In the genomic region with DNA sequence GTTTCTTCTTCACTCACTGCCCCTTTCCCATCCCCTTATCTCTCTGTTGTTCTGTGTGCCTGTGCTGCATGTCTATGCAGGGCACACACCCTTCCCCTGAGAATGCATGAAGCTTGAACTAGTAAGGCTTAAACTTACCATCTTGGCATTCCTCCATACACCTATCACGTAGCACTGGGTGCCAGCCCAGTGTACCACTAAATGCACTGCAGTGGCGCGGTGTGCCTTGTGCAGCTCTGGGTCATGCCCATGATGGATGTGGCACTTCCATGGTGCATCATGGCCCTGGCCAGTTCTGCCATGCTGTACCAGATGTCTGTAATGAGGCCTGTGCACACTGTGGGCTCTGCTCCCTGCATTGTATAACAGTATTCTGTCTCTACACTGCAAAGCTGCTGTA, we compare ENCODE assay signal across 19 cellular contexts. TPM values are rescaled to one million over a fixed set of nuclear protein-coding genes. Genes with fewer than 3 reads are reported as not detected.
DNase-seq lines count a peak whose midpoint lies in the region; ATAC-seq and TF ChIP-seq lines count a peak whose summit lies in the region.
"Had no signal": no experiment of that assay in that cellular context is flagged by ENCODE, and none has a peak within 500 bp of the region (broad histone marks: within the 10 kb centered on the region; RNA-seq: fewer than 3 reads in every experiment).

No MANE protein-coding gene starts in this region.

- intact Hi-C loops in Caco-2 (cut with micrococcal nuclease; ENCODE audit: unreplicated experiment) (no loop called here), posterior vena cava (cut with DNase I) (loop anchor here in 1 of 2 donors (10.0 kb wide), 1 partner anchor 838 kb away; no protein-coding TSS in a partner anchor), uterus (cut with DNase I; ENCODE audit: low total_unique reads) (loop anchor here (10.0 kb wide), 2 partner anchors 838 to 1128 kb away; no protein-coding TSS in a partner anchor)

- DNase-seq in Caco-2 (no peak), WTC11 (ENCODE audit: low spot score) (no peak), mesenteric fat pad (ENCODE audit: low spot score) (peak; percentile 53), posterior vena cava (ENCODE audit: low spot score) (peak; percentile 77), uterus (no peak), NCI-H510A treated with DMSO at 0.1 percent for 48 hours (lab: John Stamatoyannopoulos, UW) (no peak)
- DNase-seq: ACHN; BE2C; C1 segment of cervical spinal cord; CD4-positive, alpha-beta T cell; DMS153; DMS79; GF-D8; GM23248; HFFc6; KBM-7 had no signal

- no peaks in the 10 kb centered on the region for H3K27me3 ChIP-seq in Caco-2 (replicated peaks; ENCODE audit: control insufficient read depth, insufficient read depth, low read length)
- H3K27me3 ChIP-seq in uterus: no peaks in the 10 kb centered on the region
- H3K27me3 ChIP-seq: BE2C had no signal

- POLR2A ChIA-PET in Caco-2 (lab: Charles Lee) (no interaction called here), WTC11 (lab: Charles Lee) (no interaction called here)

- H3K9me3 Mint-ChIP-seq in Caco-2 (ENCODE audit: unreplicated experiment): no peaks in the 10 kb centered on the region
- no peaks in the 10 kb centered on the region for H3K9me3 Mint-ChIP-seq in WTC11
- H3K9me3 Mint-ChIP-seq: CD4-positive, alpha-beta T cell; HFFc6; IgD-negative memory B cell had no signal

- TF ChIP-seq CTCF in Caco-2 (IDR thresholded peaks at IDR 0.05; ENCODE audit: insufficient read depth in 1 of 2, low read depth in 1 of 2, low read length in 1 of 2, severe bottlenecking in 1 of 2, unreplicated experiment in 1 of 2): no peak
- TF ChIP-seq CTCF in WTC11 (IDR thresholded peaks at IDR 0.05): no peak
- TF ChIP-seq CTCF in uterus (IDR thresholded peaks at IDR 0.05): no peak

- CTCF ChIA-PET in Caco-2 (lab: Charles Lee): no interaction called here
- CTCF ChIA-PET in WTC11 (lab: Charles Lee): interaction anchor here (1.5 to 2.3 kb wide), 2 partner anchors 78 to 85 kb away, joined by 4 to 7 read pairs; no protein-coding TSS in a partner anchor

- no peak overlapping the region for H3K4me3 ChIP-seq in Caco-2 (ENCODE audit: low read depth, low read length)
- no peak overlapping the region for H3K4me3 ChIP-seq in uterus
- H3K4me3 ChIP-seq: GM23248 had no signal

- no peak overlapping the region for H3K27ac ChIP-seq in uterus
- H3K27ac ChIP-seq: GM23248 had no signal

- H3K4me1 Mint-ChIP-seq in Caco-2 (ENCODE audit: low read depth, unreplicated experiment) (peaks cover 16% of the 10 kb centered on the region), WTC11 (peaks cover 42% of the 10 kb centered on the region)

- H3K9me3 ChIP-seq in Caco-2: no peaks in the 10 kb centered on the region
- no peaks in the 10 kb centered on the region for H3K9me3 ChIP-seq in uterus
- H3K9me3 ChIP-seq: BE2C had no signal

- BruUV-seq in Caco-2 (replicated peaks; lab: Mats Ljungman, UMichigan): no TSS peak

- H3K27me3 Mint-ChIP-seq in Caco-2 (ENCODE audit: insufficient read depth, unreplicated experiment): no peaks in the 10 kb centered on the region
- H3K27me3 Mint-ChIP-seq in WTC11 (ENCODE audit: low read depth): no peaks in the 10 kb centered on the region; the same call in 1 of the 2 replicates

- no peaks in the 10 kb centered on the region for H3K36me3 Mint-ChIP-seq in Caco-2 (ENCODE audit: insufficient read depth, unreplicated experiment)
- H3K36me3 Mint-ChIP-seq in WTC11: no peaks in the 10 kb centered on the region
- H3K36me3 Mint-ChIP-seq: IgD-negative memory B cell had no signal

- peaks cover 31% of the 10 kb centered on the region for H3K4me1 ChIP-seq in Caco-2
- no peaks in the 10 kb centered on the region for H3K4me1 ChIP-seq in uterus
- H3K4me1 ChIP-seq: BE2C had no signal

- ATAC-seq in WTC11: no peak
- no peak for ATAC-seq in esophagus mucosa
- ATAC-seq: HCT116 had no signal

- no peaks in the 10 kb centered on the region for H3K36me3 ChIP-seq in Caco-2 (ENCODE audit: control insufficient read depth, insufficient read depth, low read length)
- H3K36me3 ChIP-seq in uterus: no peaks in the 10 kb centered on the region
- H3K36me3 ChIP-seq: BE2C had no signal

- no peak for TF ChIP-seq POLR2A in uterus (IDR thresholded peaks at IDR 0.05)

- H3K4me3 Mint-ChIP-seq in Caco-2 (ENCODE audit: unreplicated experiment) (no peak overlapping the region), WTC11 (no peak overlapping the region)
- H3K4me3 Mint-ChIP-seq: CD4-positive, alpha-beta T cell; HFFc6; IgD-negative memory B cell had no signal

- H3K27ac Mint-ChIP-seq in Caco-2 (ENCODE audit: unreplicated experiment) (peak overlapping the region; percentile 16), WTC11 (0 out of 2 replicates have a peak overlapping the region, but pooled peaks have one; percentile 2)
- H3K27ac Mint-ChIP-seq: CD4-positive, alpha-beta T cell; HFFc6; IgD-negative memory B cell had no signal

TF ChIP-seq in WTC11, 78 proteins besides CTCF, POLR2A, EP300 and RAD21 (continues in another document):
- TF ChIP-seq ZNF396 (CRISPR knock-in tag; IDR thresholded peaks at IDR 0.05; ENCODE audit: borderline replicate concordance) (no peak), MYBL2 (CRISPR knock-in tag; IDR thresholded peaks at IDR 0.05) (no peak), CREB1 (CRISPR knock-in tag; IDR thresholded peaks at IDR 0.05) (no peak), NR3C1 (CRISPR knock-in tag; conservative IDR thresholded peaks at IDR 0.05; ENCODE audit: low read depth) (no peak)
- TF ChIP-seq, protein P1, sequence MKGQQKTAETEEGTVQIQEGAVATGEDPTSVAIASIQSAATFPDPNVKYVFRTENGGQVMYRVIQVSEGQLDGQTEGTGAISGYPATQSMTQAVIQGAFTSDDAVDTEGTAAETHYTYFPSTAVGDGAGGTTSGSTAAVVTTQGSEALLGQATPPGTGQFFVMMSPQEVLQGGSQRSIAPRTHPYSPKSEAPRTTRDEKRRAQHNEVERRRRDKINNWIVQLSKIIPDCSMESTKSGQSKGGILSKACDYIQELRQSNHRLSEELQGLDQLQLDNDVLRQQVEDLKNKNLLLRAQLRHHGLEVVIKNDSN (CRISPR knock-in tag; IDR thresholded peaks at IDR 0.05): no peak
- TF ChIP-seq, protein P2, sequence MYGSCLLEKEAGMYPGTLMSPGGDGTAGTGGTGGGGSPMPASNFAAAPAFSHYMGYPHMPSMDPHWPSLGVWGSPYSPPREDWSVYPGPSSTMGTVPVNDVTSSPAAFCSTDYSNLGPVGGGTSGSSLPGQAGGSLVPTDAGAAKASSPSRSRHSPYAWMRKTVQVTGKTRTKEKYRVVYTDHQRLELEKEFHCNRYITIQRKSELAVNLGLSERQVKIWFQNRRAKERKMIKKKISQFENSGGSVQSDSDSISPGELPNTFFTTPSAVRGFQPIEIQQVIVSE (CRISPR knock-in tag; IDR thresholded peaks at IDR 0.05; ENCODE audit: borderline replicate concordance): no peak
- TF ChIP-seq, protein P3, sequence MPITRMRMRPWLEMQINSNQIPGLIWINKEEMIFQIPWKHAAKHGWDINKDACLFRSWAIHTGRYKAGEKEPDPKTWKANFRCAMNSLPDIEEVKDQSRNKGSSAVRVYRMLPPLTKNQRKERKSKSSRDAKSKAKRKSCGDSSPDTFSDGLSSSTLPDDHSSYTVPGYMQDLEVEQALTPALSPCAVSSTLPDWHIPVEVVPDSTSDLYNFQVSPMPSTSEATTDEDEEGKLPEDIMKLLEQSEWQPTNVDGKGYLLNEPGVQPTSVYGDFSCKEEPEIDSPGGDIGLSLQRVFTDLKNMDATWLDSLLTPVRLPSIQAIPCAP (CRISPR knock-in tag; IDR thresholded peaks at IDR 0.05): no peak
- TF ChIP-seq, protein P4, sequence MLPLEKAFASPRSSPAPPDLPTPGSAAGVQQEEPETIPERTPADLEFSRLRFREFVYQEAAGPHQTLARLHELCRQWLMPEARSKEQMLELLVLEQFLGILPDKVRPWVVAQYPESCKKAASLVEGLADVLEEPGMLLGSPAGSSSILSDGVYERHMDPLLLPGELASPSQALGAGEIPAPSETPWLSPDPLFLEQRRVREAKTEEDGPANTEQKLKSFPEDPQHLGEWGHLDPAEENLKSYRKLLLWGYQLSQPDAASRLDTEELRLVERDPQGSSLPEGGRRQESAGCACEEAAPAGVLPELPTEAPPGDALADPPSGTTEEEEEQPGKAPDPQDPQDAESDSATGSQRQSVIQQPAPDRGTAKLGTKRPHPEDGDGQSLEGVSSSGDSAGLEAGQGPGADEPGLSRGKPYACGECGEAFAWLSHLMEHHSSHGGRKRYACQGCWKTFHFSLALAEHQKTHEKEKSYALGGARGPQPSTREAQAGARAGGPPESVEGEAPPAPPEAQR (CRISPR knock-in tag; IDR thresholded peaks at IDR 0.05): no peak
- TF ChIP-seq, protein P5, sequence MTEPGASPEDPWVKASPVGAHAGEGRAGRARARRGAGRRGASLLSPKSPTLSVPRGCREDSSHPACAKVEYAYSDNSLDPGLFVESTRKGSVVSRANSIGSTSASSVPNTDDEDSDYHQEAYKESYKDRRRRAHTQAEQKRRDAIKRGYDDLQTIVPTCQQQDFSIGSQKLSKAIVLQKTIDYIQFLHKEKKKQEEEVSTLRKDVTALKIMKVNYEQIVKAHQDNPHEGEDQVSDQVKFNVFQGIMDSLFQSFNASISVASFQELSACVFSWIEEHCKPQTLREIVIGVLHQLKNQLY (CRISPR knock-in tag; IDR thresholded peaks at IDR 0.05): no peak
- TF ChIP-seq, protein P6, sequence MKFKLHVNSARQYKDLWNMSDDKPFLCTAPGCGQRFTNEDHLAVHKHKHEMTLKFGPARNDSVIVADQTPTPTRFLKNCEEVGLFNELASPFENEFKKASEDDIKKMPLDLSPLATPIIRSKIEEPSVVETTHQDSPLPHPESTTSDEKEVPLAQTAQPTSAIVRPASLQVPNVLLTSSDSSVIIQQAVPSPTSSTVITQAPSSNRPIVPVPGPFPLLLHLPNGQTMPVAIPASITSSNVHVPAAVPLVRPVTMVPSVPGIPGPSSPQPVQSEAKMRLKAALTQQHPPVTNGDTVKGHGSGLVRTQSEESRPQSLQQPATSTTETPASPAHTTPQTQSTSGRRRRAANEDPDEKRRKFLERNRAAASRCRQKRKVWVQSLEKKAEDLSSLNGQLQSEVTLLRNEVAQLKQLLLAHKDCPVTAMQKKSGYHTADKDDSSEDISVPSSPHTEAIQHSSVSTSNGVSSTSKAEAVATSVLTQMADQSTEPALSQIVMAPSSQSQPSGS (CRISPR knock-in tag; IDR thresholded peaks at IDR 0.05; ENCODE audit: borderline replicate concordance, low read depth): no peak

RNA-seq across cellular contexts. Expression of a gene that starts 10.7 kb away (rescaled TPM):
- total RNA-seq in Caco-2 (2022): 32.9 and 41.4 TPM in 2 replicates
- 60.8 to 75.4 TPM (median 68.2 TPM) in 3 replicates for total RNA-seq in WTC11 (2021)
- 17.2 TPM for total RNA-seq in mesenteric fat pad
- total RNA-seq in posterior vena cava: 10 to 100 TPM; 12.3 to 16.5 TPM
- total RNA-seq in uterus: 10 to 100 TPM in 3 of 4 donors, 1 to 10 TPM in 1; 9.5 to 48.2 (median 33.4) TPM
- total RNA-seq in esophagus mucosa: 6.2 TPM

RNA-seq across cellular contexts. Expression of a gene that starts 16.3 kb away (rescaled TPM):
- 21.5 and 23.1 TPM in 2 replicates for total RNA-seq in Caco-2 (2022)
- total RNA-seq in WTC11 (2021): 37.6 to 44.2 TPM (median 43.0 TPM) in 3 replicates
- total RNA-seq in mesenteric fat pad: 57.4 TPM
- 10 to 100 TPM; 13.9 to 20.0 TPM for total RNA-seq in posterior vena cava
- total RNA-seq in uterus: 10 to 100 TPM in 3 of 4 donors, 1 to 10 TPM in 1; 7.4 to 23.4 (median 20.7) TPM
- total RNA-seq in esophagus mucosa: 21.0 TPM

Comparison
In these comparisons a context has a peak if more than half of its experiments do, and no peak if none do; other contexts are left out.
1. DNase-seq: peak in mesenteric fat pad (single experiment) and posterior vena cava (single experiment); none in Caco-2 (0 of 2), WTC11 (single experiment), uterus (0 of 2) and NCI-H510A treated with DMSO at 0.1 percent for 48 hours (single experiment).